15 cellular contexts compared by ENCODE assay signal in the genomic region with DNA sequence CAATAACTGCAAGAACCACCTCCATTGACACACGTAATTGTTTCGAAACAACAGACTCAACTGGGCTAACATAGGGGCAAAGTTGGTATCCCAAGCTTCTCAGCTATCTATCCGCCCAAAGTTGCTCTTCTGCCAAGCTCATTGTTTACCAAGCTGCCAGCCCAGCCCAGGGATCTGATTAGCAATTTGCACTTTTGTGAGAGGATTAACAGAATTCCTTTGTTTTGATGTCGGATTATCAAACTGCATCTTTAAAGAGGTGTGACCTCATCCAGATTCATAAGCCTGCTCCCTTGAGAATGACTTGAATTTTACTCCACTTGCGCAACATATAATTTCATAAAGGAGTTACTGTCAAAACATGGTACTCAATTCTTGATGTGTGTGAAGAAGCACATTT.
A peak's percentile ranks its signal among the peaks of the same experiment; 100 is the strongest.
DNase-seq lines count a peak whose midpoint lies in the region; ATAC-seq and TF ChIP-seq lines count a peak whose summit lies in the region.
"Had no signal": no experiment of that assay in that cellular context is flagged by ENCODE, and none has a peak within 500 bp of the region (broad histone marks: within the 10 kb centered on the region; RNA-seq: fewer than 3 reads in every experiment).

No MANE protein-coding gene starts in this region.

- peak; percentile 36 for DNase-seq in COR-L47 (lab: John Stamatoyannopoulos, UW)
- DNase-seq in choroid plexus epithelial cell (ENCODE audit: low read depth): peak; percentile 55
- DNase-seq in right lobe of liver: peak in 1 of 3 donors; percentile 55
- DNase-seq in activated CD4-positive, alpha-beta T cell treated with anti-CD3 and anti-CD28 coated beads, Interleukin-2, amount 50 U/mL, for 48 hours: no peak
- DNase-seq in OCI-M2 (lab: John Stamatoyannopoulos, UW; ENCODE audit: unreplicated experiment): no peak
- no peak for DNase-seq in stimulated activated CD4-positive, alpha-beta T cell treated with anti-CD3 and anti-CD28 coated beads, Interleukin-1b, Interleukin-23, amount 100 ng/mL, for 48 hours
- DNase-seq: aorta; heart left ventricle; NCI-H2081 treated with DMSO at 0.1 percent for 48 hours; occipital lobe; stimulated activated CD4-positive, alpha-beta T cell treated with anti-CD3 and anti-CD28 coated beads, Interleukin-4, amount 100 ng/mL, for 1 hour had no signal

- peak; percentile 84 to 97 (median 94) for ATAC-seq in right lobe of liver
- ATAC-seq in GM18498 (IDR thresholded peaks at IDR 0.05; ENCODE audit: unreplicated experiment): no peak
- ATAC-seq: heart left ventricle, Right ventricle myocardium inferior had no signal

- no peak for TF ChIP-seq EP300 in Ishikawa (IDR thresholded peaks at IDR 0.05; ENCODE audit: borderline replicate concordance)

- no peak for TF ChIP-seq POLR2A in right lobe of liver (IDR thresholded peaks at IDR 0.05)

- H3K9me3 ChIP-seq in right lobe of liver: no peaks in the 10 kb centered on the region
- H3K9me3 ChIP-seq: heart left ventricle had no signal

- TF ChIP-seq RAD21 in Ishikawa (IDR thresholded peaks at IDR 0.05; ENCODE audit: low read depth): no peak

- no peak overlapping the region for H3K27ac ChIP-seq in right lobe of liver
- H3K27ac ChIP-seq: coronary artery, heart left ventricle had no signal

- TF ChIP-seq CTCF in choroid plexus epithelial cell (conservative IDR thresholded peaks at IDR 0.05; ENCODE audit: low read depth, low read length) (no peak), right lobe of liver (IDR thresholded peaks at IDR 0.05) (no peak)

- no peaks in the 10 kb centered on the region for H3K27me3 ChIP-seq in right lobe of liver
- H3K27me3 ChIP-seq: heart left ventricle had no signal

- intact Hi-C loops in right lobe of liver (cut with DNase I): no loop called here

- WGBS in right lobe of liver (ENCODE audit: insufficient coverage, low coverage, low lambda C conversion rate, missing lambda C conversion rate): 60% methylated on average over 4 of the region's 5 CpGs

- H3K4me3 ChIP-seq in choroid plexus epithelial cell (ENCODE audit: low read depth, low read length): no peak overlapping the region
- no peak overlapping the region for H3K4me3 ChIP-seq in right lobe of liver
- H3K4me3 ChIP-seq: coronary artery, heart left ventricle had no signal

- no peaks in the 10 kb centered on the region for H3K36me3 ChIP-seq in right lobe of liver
- H3K36me3 ChIP-seq: heart left ventricle had no signal

- H3K4me1 ChIP-seq in right lobe of liver: peaks cover 0 to 7% (median 0%) of the 10 kb centered on the region in 4 donors
- H3K4me1 ChIP-seq: heart left ventricle had no signal

TF ChIP-seq in Ishikawa, 13 proteins besides CTCF, POLR2A, EP300 and RAD21:
- no peak for TF ChIP-seq EGR1 (IDR thresholded peaks at IDR 0.05)
- no peak for TF ChIP-seq FOXM1 (IDR thresholded peaks at IDR 0.05; ENCODE audit: borderline replicate concordance, low read depth)
- TF ChIP-seq CREB1 (IDR thresholded peaks at IDR 0.05; ENCODE audit: low read depth): no peak
- 0 out of 2 replicates have a peak, but pooled peaks have one; percentile 47 for TF ChIP-seq CEBPB (IDR thresholded peaks at IDR 0.05)
TF ChIP-seq in Ishikawa: peak in this region for 1.

Comparison
In these comparisons a context has a peak if more than half of its experiments do, and no peak if none do; other contexts are left out.
1. DNase-seq: peak in COR-L47 (single experiment) and choroid plexus epithelial cell (single experiment); none in activated CD4-positive, alpha-beta T cell treated with anti-CD3 and anti-CD28 coated beads, Interleukin-2, amount 50 U/mL, for 48 hours (0 of 2), OCI-M2 (single experiment) and stimulated activated CD4-positive, alpha-beta T cell treated with anti-CD3 and anti-CD28 coated beads, Interleukin-1b, Interleukin-23, amount 100 ng/mL, for 48 hours (single experiment).